27 cellular contexts compared by ENCODE assay signal in genomic region chr1:116177861-116178260, GRCh38.
"Had no signal": no experiment of that assay in that cellular context is flagged by ENCODE, and none has a peak within 500 bp of the region (broad histone marks: within the 10 kb centered on the region; RNA-seq: fewer than 3 reads in every experiment).

No MANE protein-coding gene starts in this region.

- H3K4me1 ChIP-seq: ascending aorta, breast epithelium, esophagus squamous epithelium, gastroesophageal sphincter had no signal

- DNase-seq: activated CD4-positive, alpha-beta memory T cell treated with anti-CD3 and anti-CD28 coated beads, Interleukin-2, amount 10 ng/mL, durations not matched to agents 7 days and 5 days; activated CD4-positive, alpha-beta T cell treated with anti-CD3 and anti-CD28 coated beads for 1 hour; activated CD4-positive, alpha-beta T cell treated with anti-CD3 and anti-CD28 coated beads for 4 hours; activated CD4-positive, alpha-beta T cell treated with anti-CD3 and anti-CD28 coated beads, Interleukin-2, amount 10 ng/mL, durations not matched to agents 7 days and 5 days; activated CD4-positive, alpha-beta T cell treated with anti-CD3 and anti-CD28 coated beads, Interleukin-2, amount 50 U/mL, for 4 hours; activated CD8-positive, alpha-beta memory T cell treated with anti-CD3 and anti-CD28 coated beads, Interleukin-2, amount 50 U/mL, for 48 hours; activated gamma-delta T cell; activated naive CD4-positive, alpha-beta T cell; activated naive CD4-positive, alpha-beta T cell treated with anti-CD3 and anti-CD28 coated beads, Interleukin-2, amount 10 ng/mL, durations not matched to agents 7 days and 5 days; activated naive CD8-positive, alpha-beta T cell treated with anti-CD3 and anti-CD28 coated beads, Interleukin-2, amount 10 ng/mL, durations not matched to agents 7 days and 5 days; activated T-cell treated with anti-CD3 and anti-CD28 coated beads for 4 hours; activated T-cell treated with anti-CD3 and anti-CD28 coated beads, Interleukin-2, amount 50 U/mL, for 24 hours; activated T-cell treated with anti-CD3 and anti-CD28 coated beads, Interleukin-2, amount 50 U/mL, for 72 hours; central memory CD4-positive, alpha-beta T cell; cerebellar nuclear complex; dorsolateral prefrontal cortex; effector memory CD4-positive, alpha-beta T cell; endodermal cell; erythroblast; esophagus squamous epithelium; foreskin melanocyte; T-helper 2 cell had no signal

- H3K27ac ChIP-seq: ascending aorta, breast epithelium, cardiac muscle cell, coronary artery, dorsolateral prefrontal cortex, esophagus squamous epithelium, gastroesophageal sphincter had no signal

- H3K27me3 ChIP-seq: ascending aorta, breast epithelium, cardiac muscle cell, dorsolateral prefrontal cortex, esophagus squamous epithelium had no signal

- H3K36me3 ChIP-seq: ascending aorta, breast epithelium, cardiac muscle cell, esophagus squamous epithelium, gastroesophageal sphincter had no signal

- H3K4me3 ChIP-seq: ascending aorta, breast epithelium, cardiac muscle cell, coronary artery, dorsolateral prefrontal cortex, esophagus squamous epithelium, gastroesophageal sphincter had no signal

- H3K9me3 ChIP-seq: ascending aorta, breast epithelium, esophagus squamous epithelium, gastroesophageal sphincter had no signal
